1 cellular context compared by ENCODE assay signal in the genomic region with DNA sequence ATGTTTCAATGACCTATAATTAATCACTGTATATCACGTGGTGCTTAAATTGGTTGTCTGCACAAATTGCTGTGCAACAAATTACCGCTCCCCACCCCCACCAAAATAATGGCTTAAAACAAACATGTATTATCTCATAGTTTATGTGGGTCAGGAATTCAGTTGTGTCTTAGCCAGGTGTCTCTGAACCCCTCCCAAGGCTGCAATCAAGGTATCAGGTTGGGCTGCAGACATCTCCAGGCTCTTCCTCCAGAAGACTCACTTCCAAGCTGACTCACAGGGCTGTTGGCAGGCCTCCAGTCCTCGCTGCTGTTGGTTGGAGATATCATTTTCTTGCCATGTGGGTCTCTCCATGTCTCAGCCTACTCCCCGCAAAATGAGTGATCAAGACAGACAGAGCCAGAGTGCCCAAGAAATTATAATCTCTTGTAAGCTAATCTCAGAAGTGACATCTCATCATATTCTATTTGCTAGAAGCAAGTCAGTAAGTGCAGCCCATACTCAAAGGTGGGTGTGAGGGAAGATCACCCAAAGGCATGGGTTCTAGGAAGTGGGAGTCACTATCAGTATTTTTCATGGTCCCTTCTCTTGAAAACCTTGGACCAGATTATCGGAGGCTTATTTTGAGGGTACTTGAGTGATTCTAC.
TF ChIP-seq lines count a peak whose summit lies in the region.

No MANE protein-coding gene starts in this region.

TF ChIP-seq in K562, 482 proteins besides CTCF, POLR2A, EP300 and RAD21 (continued from another document and continues in another):
- TF ChIP-seq, protein P1, sequence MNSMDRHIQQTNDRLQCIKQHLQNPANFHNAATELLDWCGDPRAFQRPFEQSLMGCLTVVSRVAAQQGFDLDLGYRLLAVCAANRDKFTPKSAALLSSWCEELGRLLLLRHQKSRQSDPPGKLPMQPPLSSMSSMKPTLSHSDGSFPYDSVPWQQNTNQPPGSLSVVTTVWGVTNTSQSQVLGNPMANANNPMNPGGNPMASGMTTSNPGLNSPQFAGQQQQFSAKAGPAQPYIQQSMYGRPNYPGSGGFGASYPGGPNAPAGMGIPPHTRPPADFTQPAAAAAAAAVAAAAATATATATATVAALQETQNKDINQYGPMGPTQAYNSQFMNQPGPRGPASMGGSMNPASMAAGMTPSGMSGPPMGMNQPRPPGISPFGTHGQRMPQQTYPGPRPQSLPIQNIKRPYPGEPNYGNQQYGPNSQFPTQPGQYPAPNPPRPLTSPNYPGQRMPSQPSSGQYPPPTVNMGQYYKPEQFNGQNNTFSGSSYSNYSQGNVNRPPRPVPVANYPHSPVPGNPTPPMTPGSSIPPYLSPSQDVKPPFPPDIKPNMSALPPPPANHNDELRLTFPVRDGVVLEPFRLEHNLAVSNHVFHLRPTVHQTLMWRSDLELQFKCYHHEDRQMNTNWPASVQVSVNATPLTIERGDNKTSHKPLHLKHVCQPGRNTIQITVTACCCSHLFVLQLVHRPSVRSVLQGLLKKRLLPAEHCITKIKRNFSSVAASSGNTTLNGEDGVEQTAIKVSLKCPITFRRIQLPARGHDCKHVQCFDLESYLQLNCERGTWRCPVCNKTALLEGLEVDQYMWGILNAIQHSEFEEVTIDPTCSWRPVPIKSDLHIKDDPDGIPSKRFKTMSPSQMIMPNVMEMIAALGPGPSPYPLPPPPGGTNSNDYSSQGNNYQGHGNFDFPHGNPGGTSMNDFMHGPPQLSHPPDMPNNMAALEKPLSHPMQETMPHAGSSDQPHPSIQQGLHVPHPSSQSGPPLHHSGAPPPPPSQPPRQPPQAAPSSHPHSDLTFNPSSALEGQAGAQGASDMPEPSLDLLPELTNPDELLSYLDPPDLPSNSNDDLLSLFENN (IDR thresholded peaks at IDR 0.05; ENCODE audit: low read depth in 2 of 2, low read length in 2 of 2), result peak in 1 of 2 experiments; percentile 92; a peak in 2 of 4 replicates
- TF ChIP-seq POLR2AphosphoS2 (IDR thresholded peaks at IDR 0.05; ENCODE audit: low read length) (peak; percentile 80; the same call in 1 of the 2 replicates), ADNP (tag; IDR thresholded peaks at IDR 0.05) (peak; percentile 71), DACH1 (IDR thresholded peaks at IDR 0.05; ENCODE audit: partially characterized antibody) (peak; percentile 44), NONO (IDR thresholded peaks at IDR 0.05; ENCODE audit: low read depth in 2 of 2, low read length in 1 of 2) (peak in 1 of 2 experiments; percentile 59; a peak in 1 of 4 replicates), SMAD1 (IDR thresholded peaks at IDR 0.05; ENCODE audit: low read depth, low read length, partially characterized antibody) (peak; percentile 93), MECOM (CRISPR knock-in tag; IDR thresholded peaks at IDR 0.05) (peak; percentile 85), HNRNPUL1 (IDR thresholded peaks at IDR 0.05; ENCODE audit: low read length) (no peak), MYNN (IDR thresholded peaks at IDR 0.05) (peak; percentile 79; the same call in 1 of the 2 replicates), MYNN (CRISPR knock-in tag; IDR thresholded peaks at IDR 0.05) (no peak), EHMT2 (IDR thresholded peaks at IDR 0.05) (peak; percentile 88), TAF1 (IDR thresholded peaks at IDR 0.05; ENCODE audit: control insufficient read depth, extremely low read depth, insufficient read depth, low read length, severe bottlenecking) (peak; percentile 42), NFE2 (IDR thresholded peaks at IDR 0.05; ENCODE audit: low read depth) (peak; percentile 92), SIN3B (IDR thresholded peaks at IDR 0.05; ENCODE audit: low read depth) (0 out of 2 replicates have a peak, but pooled peaks have one; percentile 13), NFIC (IDR thresholded peaks at IDR 0.05) (peak; percentile 99), CCNT2 (IDR thresholded peaks at IDR 0.05; ENCODE audit: borderline replicate concordance, extremely low read depth, insufficient read length, low read depth, low read length) (peak; percentile 96), ZNF354B (CRISPR knock-in tag; IDR thresholded peaks at IDR 0.05) (0 out of 2 replicates have a peak, but pooled peaks have one; percentile 32), NBN (IDR thresholded peaks at IDR 0.05; ENCODE audit: low read depth) (peak; percentile 94), TBL1XR1 (IDR thresholded peaks at IDR 0.05; ENCODE audit: low read length in 2 of 2) (peak in 1 of 2 experiments; percentile 95; a peak in 2 of 4 replicates), KDM1A (IDR thresholded peaks at IDR 0.05) (peak; percentile 91 to 92), SMAD3 (CRISPR knock-in tag; conservative IDR thresholded peaks at IDR 0.05) (0 out of 2 replicates have a peak, but pooled peaks have one; percentile 13), MAFF (IDR thresholded peaks at IDR 0.05; ENCODE audit: low read length) (peak; percentile 76; the same call in 1 of the 2 replicates), NRF1 (conservative IDR thresholded peaks at IDR 0.05 in 1 of 2, IDR thresholded peaks at IDR 0.05 in 1 of 2) (peak; percentile 10 to 39; a peak in 1 of 4 replicates)
- TF ChIP-seq, protein P2, sequence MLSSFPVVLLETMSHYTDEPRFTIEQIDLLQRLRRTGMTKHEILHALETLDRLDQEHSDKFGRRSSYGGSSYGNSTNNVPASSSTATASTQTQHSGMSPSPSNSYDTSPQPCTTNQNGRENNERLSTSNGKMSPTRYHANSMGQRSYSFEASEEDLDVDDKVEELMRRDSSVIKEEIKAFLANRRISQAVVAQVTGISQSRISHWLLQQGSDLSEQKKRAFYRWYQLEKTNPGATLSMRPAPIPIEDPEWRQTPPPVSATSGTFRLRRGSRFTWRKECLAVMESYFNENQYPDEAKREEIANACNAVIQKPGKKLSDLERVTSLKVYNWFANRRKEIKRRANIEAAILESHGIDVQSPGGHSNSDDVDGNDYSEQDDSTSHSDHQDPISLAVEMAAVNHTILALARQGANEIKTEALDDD (IDR thresholded peaks at IDR 0.05), result peak; percentile 69; the same call in 1 of the 2 replicates
- TF ChIP-seq, protein P3, sequence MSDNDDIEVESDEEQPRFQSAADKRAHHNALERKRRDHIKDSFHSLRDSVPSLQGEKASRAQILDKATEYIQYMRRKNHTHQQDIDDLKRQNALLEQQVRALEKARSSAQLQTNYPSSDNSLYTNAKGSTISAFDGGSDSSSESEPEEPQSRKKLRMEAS (CRISPR knock-in tag; IDR thresholded peaks at IDR 0.05), result peak; percentile 84
- TF ChIP-seq, protein P4, sequence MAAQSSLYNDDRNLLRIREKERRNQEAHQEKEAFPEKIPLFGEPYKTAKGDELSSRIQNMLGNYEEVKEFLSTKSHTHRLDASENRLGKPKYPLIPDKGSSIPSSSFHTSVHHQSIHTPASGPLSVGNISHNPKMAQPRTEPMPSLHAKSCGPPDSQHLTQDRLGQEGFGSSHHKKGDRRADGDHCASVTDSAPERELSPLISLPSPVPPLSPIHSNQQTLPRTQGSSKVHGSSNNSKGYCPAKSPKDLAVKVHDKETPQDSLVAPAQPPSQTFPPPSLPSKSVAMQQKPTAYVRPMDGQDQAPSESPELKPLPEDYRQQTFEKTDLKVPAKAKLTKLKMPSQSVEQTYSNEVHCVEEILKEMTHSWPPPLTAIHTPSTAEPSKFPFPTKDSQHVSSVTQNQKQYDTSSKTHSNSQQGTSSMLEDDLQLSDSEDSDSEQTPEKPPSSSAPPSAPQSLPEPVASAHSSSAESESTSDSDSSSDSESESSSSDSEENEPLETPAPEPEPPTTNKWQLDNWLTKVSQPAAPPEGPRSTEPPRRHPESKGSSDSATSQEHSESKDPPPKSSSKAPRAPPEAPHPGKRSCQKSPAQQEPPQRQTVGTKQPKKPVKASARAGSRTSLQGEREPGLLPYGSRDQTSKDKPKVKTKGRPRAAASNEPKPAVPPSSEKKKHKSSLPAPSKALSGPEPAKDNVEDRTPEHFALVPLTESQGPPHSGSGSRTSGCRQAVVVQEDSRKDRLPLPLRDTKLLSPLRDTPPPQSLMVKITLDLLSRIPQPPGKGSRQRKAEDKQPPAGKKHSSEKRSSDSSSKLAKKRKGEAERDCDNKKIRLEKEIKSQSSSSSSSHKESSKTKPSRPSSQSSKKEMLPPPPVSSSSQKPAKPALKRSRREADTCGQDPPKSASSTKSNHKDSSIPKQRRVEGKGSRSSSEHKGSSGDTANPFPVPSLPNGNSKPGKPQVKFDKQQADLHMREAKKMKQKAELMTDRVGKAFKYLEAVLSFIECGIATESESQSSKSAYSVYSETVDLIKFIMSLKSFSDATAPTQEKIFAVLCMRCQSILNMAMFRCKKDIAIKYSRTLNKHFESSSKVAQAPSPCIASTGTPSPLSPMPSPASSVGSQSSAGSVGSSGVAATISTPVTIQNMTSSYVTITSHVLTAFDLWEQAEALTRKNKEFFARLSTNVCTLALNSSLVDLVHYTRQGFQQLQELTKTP (IDR thresholded peaks at IDR 0.05; ENCODE audit: low read depth in 1 of 2, partially characterized antibody in 2 of 2), result peak in 1 of 2 experiments; percentile 81
- TF ChIP-seq, protein P5, sequence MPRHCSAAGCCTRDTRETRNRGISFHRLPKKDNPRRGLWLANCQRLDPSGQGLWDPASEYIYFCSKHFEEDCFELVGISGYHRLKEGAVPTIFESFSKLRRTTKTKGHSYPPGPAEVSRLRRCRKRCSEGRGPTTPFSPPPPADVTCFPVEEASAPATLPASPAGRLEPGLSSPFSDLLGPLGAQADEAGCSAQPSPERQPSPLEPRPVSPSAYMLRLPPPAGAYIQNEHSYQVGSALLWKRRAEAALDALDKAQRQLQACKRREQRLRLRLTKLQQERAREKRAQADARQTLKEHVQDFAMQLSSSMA (CRISPR knock-in tag; IDR thresholded peaks at IDR 0.05), result no peak
- TF ChIP-seq, protein P6, sequence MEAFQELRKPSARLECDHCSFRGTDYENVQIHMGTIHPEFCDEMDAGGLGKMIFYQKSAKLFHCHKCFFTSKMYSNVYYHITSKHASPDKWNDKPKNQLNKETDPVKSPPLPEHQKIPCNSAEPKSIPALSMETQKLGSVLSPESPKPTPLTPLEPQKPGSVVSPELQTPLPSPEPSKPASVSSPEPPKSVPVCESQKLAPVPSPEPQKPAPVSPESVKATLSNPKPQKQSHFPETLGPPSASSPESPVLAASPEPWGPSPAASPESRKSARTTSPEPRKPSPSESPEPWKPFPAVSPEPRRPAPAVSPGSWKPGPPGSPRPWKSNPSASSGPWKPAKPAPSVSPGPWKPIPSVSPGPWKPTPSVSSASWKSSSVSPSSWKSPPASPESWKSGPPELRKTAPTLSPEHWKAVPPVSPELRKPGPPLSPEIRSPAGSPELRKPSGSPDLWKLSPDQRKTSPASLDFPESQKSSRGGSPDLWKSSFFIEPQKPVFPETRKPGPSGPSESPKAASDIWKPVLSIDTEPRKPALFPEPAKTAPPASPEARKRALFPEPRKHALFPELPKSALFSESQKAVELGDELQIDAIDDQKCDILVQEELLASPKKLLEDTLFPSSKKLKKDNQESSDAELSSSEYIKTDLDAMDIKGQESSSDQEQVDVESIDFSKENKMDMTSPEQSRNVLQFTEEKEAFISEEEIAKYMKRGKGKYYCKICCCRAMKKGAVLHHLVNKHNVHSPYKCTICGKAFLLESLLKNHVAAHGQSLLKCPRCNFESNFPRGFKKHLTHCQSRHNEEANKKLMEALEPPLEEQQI (IDR thresholded peaks at IDR 0.05), result peak; percentile 88
- TF ChIP-seq, protein P7, sequence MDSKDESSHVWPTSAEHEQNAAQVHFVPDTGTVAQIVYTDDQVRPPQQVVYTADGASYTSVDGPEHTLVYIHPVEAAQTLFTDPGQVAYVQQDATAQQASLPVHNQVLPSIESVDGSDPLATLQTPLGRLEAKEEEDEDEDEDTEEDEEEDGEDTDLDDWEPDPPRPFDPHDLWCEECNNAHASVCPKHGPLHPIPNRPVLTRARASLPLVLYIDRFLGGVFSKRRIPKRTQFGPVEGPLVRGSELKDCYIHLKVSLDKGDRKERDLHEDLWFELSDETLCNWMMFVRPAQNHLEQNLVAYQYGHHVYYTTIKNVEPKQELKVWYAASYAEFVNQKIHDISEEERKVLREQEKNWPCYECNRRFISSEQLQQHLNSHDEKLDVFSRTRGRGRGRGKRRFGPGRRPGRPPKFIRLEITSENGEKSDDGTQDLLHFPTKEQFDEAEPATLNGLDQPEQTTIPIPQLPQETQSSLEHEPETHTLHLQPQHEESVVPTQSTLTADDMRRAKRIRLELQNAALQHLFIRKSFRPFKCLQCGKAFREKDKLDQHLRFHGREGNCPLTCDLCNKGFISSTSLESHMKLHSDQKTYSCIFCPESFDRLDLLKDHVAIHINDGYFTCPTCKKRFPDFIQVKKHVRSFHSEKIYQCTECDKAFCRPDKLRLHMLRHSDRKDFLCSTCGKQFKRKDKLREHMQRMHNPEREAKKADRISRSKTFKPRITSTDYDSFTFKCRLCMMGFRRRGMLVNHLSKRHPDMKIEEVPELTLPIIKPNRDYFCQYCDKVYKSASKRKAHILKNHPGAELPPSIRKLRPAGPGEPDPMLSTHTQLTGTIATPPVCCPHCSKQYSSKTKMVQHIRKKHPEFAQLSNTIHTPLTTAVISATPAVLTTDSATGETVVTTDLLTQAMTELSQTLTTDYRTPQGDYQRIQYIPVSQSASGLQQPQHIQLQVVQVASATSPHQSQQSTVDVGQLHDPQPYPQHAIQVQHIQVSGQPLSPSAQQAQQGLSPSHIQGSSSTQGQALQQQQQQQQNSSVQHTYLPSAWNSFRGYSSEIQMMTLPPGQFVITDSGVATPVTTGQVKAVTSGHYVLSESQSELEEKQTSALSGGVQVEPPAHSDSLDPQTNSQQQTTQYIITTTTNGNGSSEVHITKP (IDR thresholded peaks at IDR 0.05; ENCODE audit: partially characterized antibody), result peak; percentile 45
- TF ChIP-seq, protein P8, sequence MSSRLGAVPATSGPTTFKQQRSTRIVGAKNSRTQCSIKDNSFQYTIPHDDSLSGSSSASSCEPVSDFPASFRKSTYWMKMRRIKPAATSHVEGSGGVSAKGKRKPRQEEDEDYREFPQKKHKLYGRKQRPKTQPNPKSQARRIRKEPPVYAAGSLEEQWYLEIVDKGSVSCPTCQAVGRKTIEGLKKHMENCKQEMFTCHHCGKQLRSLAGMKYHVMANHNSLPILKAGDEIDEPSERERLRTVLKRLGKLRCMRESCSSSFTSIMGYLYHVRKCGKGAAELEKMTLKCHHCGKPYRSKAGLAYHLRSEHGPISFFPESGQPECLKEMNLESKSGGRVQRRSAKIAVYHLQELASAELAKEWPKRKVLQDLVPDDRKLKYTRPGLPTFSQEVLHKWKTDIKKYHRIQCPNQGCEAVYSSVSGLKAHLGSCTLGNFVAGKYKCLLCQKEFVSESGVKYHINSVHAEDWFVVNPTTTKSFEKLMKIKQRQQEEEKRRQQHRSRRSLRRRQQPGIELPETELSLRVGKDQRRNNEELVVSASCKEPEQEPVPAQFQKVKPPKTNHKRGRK (tag; IDR thresholded peaks at IDR 0.05), result no peak
- TF ChIP-seq, protein P9, sequence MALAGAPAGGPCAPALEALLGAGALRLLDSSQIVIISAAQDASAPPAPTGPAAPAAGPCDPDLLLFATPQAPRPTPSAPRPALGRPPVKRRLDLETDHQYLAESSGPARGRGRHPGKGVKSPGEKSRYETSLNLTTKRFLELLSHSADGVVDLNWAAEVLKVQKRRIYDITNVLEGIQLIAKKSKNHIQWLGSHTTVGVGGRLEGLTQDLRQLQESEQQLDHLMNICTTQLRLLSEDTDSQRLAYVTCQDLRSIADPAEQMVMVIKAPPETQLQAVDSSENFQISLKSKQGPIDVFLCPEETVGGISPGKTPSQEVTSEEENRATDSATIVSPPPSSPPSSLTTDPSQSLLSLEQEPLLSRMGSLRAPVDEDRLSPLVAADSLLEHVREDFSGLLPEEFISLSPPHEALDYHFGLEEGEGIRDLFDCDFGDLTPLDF (CRISPR knock-in tag; IDR thresholded peaks at IDR 0.05), result peak; percentile 4; the same call in 1 of the 2 replicates
- TF ChIP-seq, protein P10, sequence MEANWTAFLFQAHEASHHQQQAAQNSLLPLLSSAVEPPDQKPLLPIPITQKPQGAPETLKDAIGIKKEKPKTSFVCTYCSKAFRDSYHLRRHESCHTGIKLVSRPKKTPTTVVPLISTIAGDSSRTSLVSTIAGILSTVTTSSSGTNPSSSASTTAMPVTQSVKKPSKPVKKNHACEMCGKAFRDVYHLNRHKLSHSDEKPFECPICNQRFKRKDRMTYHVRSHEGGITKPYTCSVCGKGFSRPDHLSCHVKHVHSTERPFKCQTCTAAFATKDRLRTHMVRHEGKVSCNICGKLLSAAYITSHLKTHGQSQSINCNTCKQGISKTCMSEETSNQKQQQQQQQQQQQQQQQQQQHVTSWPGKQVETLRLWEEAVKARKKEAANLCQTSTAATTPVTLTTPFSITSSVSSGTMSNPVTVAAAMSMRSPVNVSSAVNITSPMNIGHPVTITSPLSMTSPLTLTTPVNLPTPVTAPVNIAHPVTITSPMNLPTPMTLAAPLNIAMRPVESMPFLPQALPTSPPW (CRISPR knock-in tag; IDR thresholded peaks at IDR 0.05), result peak; percentile 64
